Comparison of ENCODE assay signal across 8 cellular contexts in the genomic region with DNA sequence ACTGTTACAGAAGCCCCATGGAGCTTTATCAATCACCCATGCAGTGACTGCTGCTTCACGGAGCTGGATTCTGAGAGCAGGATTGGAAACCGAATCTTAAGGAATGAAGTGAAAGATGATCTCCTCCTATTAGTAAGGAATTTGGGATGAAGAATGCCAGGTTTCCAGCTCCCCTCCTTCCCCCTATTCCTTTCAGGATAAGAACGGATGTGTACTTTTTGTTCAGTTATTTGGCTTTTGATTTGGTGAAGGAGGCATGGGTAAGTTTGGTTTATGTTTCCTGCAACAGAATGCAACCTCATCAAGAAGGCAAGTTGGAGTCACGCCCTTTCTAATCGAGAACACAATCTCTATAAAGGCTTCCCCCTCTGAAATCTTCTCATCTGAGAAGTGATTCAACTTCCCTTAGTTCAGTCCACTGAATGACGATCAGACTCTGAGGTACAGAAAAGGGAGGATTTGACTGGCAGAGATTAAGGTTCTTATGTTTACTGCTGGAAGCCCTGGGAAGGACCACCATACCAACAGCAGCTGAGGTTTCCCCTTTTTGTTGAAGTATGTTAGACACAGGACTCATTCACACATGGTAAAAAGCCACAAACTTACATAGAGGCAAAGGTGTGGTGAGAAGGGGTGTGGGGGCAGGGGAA. TPM values are rescaled to one million over a fixed set of nuclear protein-coding genes. Genes with fewer than 3 reads are reported as not detected.
A peak's percentile ranks its signal among the peaks of the same experiment; 100 is the strongest.
DNase-seq lines count a peak whose midpoint lies in the region; ATAC-seq and TF ChIP-seq lines count a peak whose summit lies in the region.

No MANE protein-coding gene starts in this region.

- DNase-seq in GF-D8 (lab: John Stamatoyannopoulos, UW) = peak; percentile 57
- no peak for DNase-seq in SK-N-SH
- DNase-seq in dermis blood vessel endothelial cell = peak; percentile 53
- DNase-seq in neural progenitor cell (ENCODE audit: low spot score) = peak; percentile 28
- no peak for DNase-seq in NCI-H2029 treated with DMSO at 0.1 percent for 48 hours (lab: John Stamatoyannopoulos, UW)
- no peak for DNase-seq in cerebellar cortex (ENCODE audit: low spot score)
- no peak for DNase-seq in SJCRH30

- H3K4me3 Mint-ChIP-seq in neural progenitor cell = no peak overlapping the region

- H3F3A ChIP-seq in SK-N-SH (replicated peaks; ENCODE audit: insufficient read depth) (no peaks in the 10 kb centered on the region), neural progenitor cell (ENCODE audit: low read depth) (peaks cover 3% of the 10 kb centered on the region)

- peaks cover 4% of the 10 kb centered on the region for H3K27me3 Mint-ChIP-seq in neural progenitor cell (ENCODE audit: insufficient read depth, low read depth)

- no peak for TF ChIP-seq RAD21 in SK-N-SH (IDR thresholded peaks at IDR 0.05; ENCODE audit: low read length)

- no peak for TF ChIP-seq CTCF in SK-N-SH (IDR thresholded peaks at IDR 0.05)
- no peak for TF ChIP-seq CTCF in neural progenitor cell (IDR thresholded peaks at IDR 0.05)

- 49% methylated on average over 6 of the region's 6 CpGs for WGBS in SK-N-SH (ENCODE audit: low lambda C conversion rate)

- ATAC-seq in GM19452 (IDR thresholded peaks at IDR 0.05; ENCODE audit: unreplicated experiment) = no peak

- H3K9me2 ChIP-seq in SK-N-SH = no peaks in the 10 kb centered on the region

- peaks cover 16 to 26% of the 10 kb centered on the region in 2 experiments for H3K36me3 ChIP-seq in SK-N-SH (replicated peaks in 1 of 2; ENCODE audit: control insufficient read depth in 1 of 2, insufficient read depth in 2 of 2, low read length in 1 of 2)
- H3K36me3 ChIP-seq in neural progenitor cell = no peaks in the 10 kb centered on the region
- H3K36me3 ChIP-seq in SJCRH30 = peaks cover 9% of the 10 kb centered on the region; the same call in 1 of the 2 replicates

- POLR2A ChIA-PET in SK-N-SH (lab: Yijun Ruan, JAX) = no interaction called here

- peaks cover 3% of the 10 kb centered on the region for H3K36me3 Mint-ChIP-seq in neural progenitor cell

- no peaks in the 10 kb centered on the region for H3K9me3 Mint-ChIP-seq in neural progenitor cell

- H3K27ac ChIP-seq in SK-N-SH (ENCODE audit: low read depth in 2 of 2, low read length in 1 of 2) (peak overlapping the region; percentile 58 to 64; a peak in 3 of 4 replicates), neural progenitor cell (no peak overlapping the region), SJCRH30 (no peak overlapping the region)

- peaks cover 27% of the 10 kb centered on the region for H3K4me1 Mint-ChIP-seq in neural progenitor cell

- H3K79me2 ChIP-seq in SK-N-SH (ENCODE audit: insufficient read depth) (peaks cover 97% of the 10 kb centered on the region), neural progenitor cell (ENCODE audit: low read depth) (peaks cover 74% of the 10 kb centered on the region)

- peaks cover 7 to 17% of the 10 kb centered on the region in 2 experiments for H3K4me1 ChIP-seq in SK-N-SH (ENCODE audit: control insufficient read depth in 1 of 2, insufficient read depth in 2 of 2, low read depth in 1 of 2, low read length in 1 of 2)
- peaks cover 24% of the 10 kb centered on the region for H3K4me1 ChIP-seq in neural progenitor cell
- H3K4me1 ChIP-seq in SJCRH30 = peaks cover 13% of the 10 kb centered on the region; the same call in 1 of the 2 replicates

- H2AFZ ChIP-seq in SK-N-SH (ENCODE audit: low read depth) (no peak overlapping the region), neural progenitor cell (replicated peaks) (no peak overlapping the region)

- CTCF ChIA-PET in SK-N-SH (lab: Yijun Ruan, JAX) = interaction anchor here (1.2 kb wide), 2 partner anchors 52 to 272 kb away, joined by 3 to 4 read pairs; no protein-coding TSS in a partner anchor

- H3K9me3 ChIP-seq in SK-N-SH = no peaks in the 10 kb centered on the region
- H3K9me3 ChIP-seq in neural progenitor cell (ENCODE audit: low read depth) = no peaks in the 10 kb centered on the region
- no peaks in the 10 kb centered on the region for H3K9me3 ChIP-seq in SJCRH30 (replicated peaks)

- peak overlapping the region in 1 of 2 experiments; percentile 23; a peak in 2 of 4 replicates for H3K4me3 ChIP-seq in SK-N-SH (ENCODE audit: low read depth in 2 of 2, low read length in 1 of 2)
- H3K4me3 ChIP-seq in neural progenitor cell = no peak overlapping the region
- H3K4me3 ChIP-seq in SJCRH30 = no peak overlapping the region

- H3K9ac ChIP-seq in SK-N-SH (no peak overlapping the region), neural progenitor cell (no peak overlapping the region)

- H3K27ac Mint-ChIP-seq in neural progenitor cell = no peak overlapping the region

- TF ChIP-seq EP300 in SK-N-SH (IDR thresholded peaks at IDR 0.05; ENCODE audit: borderline replicate concordance in 1 of 2, low read depth in 1 of 2, low read length in 1 of 2) = no peak

- H4K20me1 ChIP-seq in SK-N-SH (ENCODE audit: insufficient read depth) (peaks cover 71% of the 10 kb centered on the region), neural progenitor cell (ENCODE audit: low read depth) (peaks cover 73% of the 10 kb centered on the region)

- H3K27me3 ChIP-seq in SK-N-SH (ENCODE audit: insufficient read depth) (no peaks in the 10 kb centered on the region), neural progenitor cell (no peaks in the 10 kb centered on the region), SJCRH30 (no peaks in the 10 kb centered on the region)

- H3K4me2 ChIP-seq in SK-N-SH (peak overlapping the region; percentile 69; the same call in 1 of the 2 replicates), neural progenitor cell (peak overlapping the region; percentile 25)

TF ChIP-seq in SK-N-SH, 30 proteins besides CTCF, POLR2A, EP300 and RAD21 (continues in another document):
- TF ChIP-seq TAF1 (IDR thresholded peaks at IDR 0.05; ENCODE audit: borderline replicate concordance, low read depth, low read length) (no peak), USF1 (IDR thresholded peaks at IDR 0.05; ENCODE audit: borderline replicate concordance, low read depth) (no peak), NRF1 (IDR thresholded peaks at IDR 0.05; ENCODE audit: low read depth, low read length) (no peak), TEAD4 (IDR thresholded peaks at IDR 0.05; ENCODE audit: borderline replicate concordance, insufficient read depth) (no peak), CHD2 (IDR thresholded peaks at IDR 0.05; ENCODE audit: low read length, partially characterized antibody) (no peak), MXI1 (IDR thresholded peaks at IDR 0.05; ENCODE audit: low read depth, low read length) (no peak), RXRA (IDR thresholded peaks at IDR 0.05; ENCODE audit: borderline replicate concordance, low read depth) (no peak), EZH2phosphoT487 (IDR thresholded peaks at IDR 0.05; ENCODE audit: borderline replicate concordance, low read depth) (no peak)
- TF ChIP-seq, protein P1, sequence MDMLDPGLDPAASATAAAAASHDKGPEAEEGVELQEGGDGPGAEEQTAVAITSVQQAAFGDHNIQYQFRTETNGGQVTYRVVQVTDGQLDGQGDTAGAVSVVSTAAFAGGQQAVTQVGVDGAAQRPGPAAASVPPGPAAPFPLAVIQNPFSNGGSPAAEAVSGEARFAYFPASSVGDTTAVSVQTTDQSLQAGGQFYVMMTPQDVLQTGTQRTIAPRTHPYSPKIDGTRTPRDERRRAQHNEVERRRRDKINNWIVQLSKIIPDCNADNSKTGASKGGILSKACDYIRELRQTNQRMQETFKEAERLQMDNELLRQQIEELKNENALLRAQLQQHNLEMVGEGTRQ (IDR thresholded peaks at IDR 0.05; ENCODE audit: borderline replicate concordance, low read depth, low read length) = no peak
- TF ChIP-seq, protein P2, sequence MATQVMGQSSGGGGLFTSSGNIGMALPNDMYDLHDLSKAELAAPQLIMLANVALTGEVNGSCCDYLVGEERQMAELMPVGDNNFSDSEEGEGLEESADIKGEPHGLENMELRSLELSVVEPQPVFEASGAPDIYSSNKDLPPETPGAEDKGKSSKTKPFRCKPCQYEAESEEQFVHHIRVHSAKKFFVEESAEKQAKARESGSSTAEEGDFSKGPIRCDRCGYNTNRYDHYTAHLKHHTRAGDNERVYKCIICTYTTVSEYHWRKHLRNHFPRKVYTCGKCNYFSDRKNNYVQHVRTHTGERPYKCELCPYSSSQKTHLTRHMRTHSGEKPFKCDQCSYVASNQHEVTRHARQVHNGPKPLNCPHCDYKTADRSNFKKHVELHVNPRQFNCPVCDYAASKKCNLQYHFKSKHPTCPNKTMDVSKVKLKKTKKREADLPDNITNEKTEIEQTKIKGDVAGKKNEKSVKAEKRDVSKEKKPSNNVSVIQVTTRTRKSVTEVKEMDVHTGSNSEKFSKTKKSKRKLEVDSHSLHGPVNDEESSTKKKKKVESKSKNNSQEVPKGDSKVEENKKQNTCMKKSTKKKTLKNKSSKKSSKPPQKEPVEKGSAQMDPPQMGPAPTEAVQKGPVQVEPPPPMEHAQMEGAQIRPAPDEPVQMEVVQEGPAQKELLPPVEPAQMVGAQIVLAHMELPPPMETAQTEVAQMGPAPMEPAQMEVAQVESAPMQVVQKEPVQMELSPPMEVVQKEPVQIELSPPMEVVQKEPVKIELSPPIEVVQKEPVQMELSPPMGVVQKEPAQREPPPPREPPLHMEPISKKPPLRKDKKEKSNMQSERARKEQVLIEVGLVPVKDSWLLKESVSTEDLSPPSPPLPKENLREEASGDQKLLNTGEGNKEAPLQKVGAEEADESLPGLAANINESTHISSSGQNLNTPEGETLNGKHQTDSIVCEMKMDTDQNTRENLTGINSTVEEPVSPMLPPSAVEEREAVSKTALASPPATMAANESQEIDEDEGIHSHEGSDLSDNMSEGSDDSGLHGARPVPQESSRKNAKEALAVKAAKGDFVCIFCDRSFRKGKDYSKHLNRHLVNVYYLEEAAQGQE (IDR thresholded peaks at IDR 0.05; ENCODE audit: low read depth, low read length) = no peak

RNA-seq across cellular contexts. Expression of gene ELMO2, which starts 5.5 kb away (rescaled TPM):
- 32.1 and 38.5 TPM in 2 replicates for polyA plus RNA-seq in SK-N-SH (2012; rRNA removed)
- 22.3 and 28.4 TPM in 2 replicates for polyA plus RNA-seq in SK-N-SH (2012; cell fraction: cytosol; rRNA removed)
- 50.3 and 60.9 TPM in 2 replicates for polyA plus RNA-seq in SK-N-SH (2012; cell fraction: nucleus; rRNA removed)
- total RNA-seq in dermis blood vessel endothelial cell (34.7 and 35.7 TPM in 2 replicates), neural progenitor cell (ENCODE audit: low replicate concordance) (53.3 and 64.5 TPM in 2 replicates)
- 51.6 and 54.5 TPM in 2 replicates for total RNA-seq in SJCRH30 (2014; rRNA removed; shearing (Covaris generic))

Comparison
In these comparisons a context has a peak if more than half of its experiments do, and no peak if none do; other contexts are left out.
1. DNase-seq: peak in GF-D8 (single experiment), dermis blood vessel endothelial cell (single experiment) and neural progenitor cell (single experiment); none in SK-N-SH (single experiment), NCI-H2029 treated with DMSO at 0.1 percent for 48 hours (single experiment), cerebellar cortex (single experiment) and SJCRH30 (0 of 2).
2. H3K27ac ChIP-seq: peak in SK-N-SH (2 of 2); none in neural progenitor cell (single experiment) and SJCRH30 (single experiment).